Comparison of ENCODE assay signal across 4 cellular contexts in the genomic region with DNA sequence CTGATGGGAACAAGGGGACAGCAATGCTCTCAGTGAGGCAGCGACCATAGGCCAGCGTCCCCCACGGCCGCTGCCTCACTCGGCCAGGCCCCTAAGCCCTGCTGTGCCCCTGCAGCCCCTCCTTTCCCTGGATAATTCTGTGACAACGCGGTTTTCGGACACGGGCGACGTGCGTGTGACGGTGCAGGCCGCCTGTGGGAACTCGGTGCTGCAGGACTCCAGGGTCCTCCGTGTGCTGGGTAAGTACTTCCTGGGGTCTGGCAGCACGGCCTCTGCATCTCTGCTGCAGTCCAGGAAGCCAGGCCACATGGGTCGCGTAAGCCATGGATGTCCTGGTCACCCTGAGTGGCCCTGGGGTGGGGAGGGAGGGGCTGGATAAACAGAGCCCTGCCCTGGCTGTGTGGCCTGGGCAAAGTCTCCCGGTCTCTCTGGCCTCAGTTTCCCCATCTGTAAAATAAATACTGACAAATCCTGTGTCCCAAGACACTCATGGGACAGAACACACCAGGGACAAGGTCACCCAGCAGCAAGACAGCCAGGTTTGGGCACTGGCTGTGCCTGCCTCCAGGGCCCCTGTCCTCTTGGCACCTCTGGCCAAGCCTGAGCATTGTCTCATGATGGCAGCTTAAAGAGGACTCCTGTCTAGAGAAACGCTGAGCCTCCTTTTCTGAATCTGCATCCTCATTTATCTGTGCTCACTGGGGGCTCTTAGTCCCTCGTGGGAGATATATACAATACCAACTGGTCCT.
"Had no signal": no experiment of that assay in that cellular context is flagged by ENCODE, and none has a peak within 500 bp of the region (broad histone marks: within the 10 kb centered on the region; RNA-seq: fewer than 3 reads in every experiment).

No MANE protein-coding gene starts in this region.

- H2AFZ ChIP-seq: GM23248 had no signal

- H3K9ac ChIP-seq: GM23248 had no signal

- DNase-seq: H9 had no signal

- H3K4me3 ChIP-seq: GM23248 had no signal

- H3K27ac ChIP-seq: GM23248 had no signal

- FAIRE-seq: H54, HTR-8/SVneo had no signal
